13 cellular contexts compared by ENCODE assay signal in genomic region chr17:32517982-32518381, GRCh38. TPM values are rescaled to one million over a fixed set of nuclear protein-coding genes. Genes with fewer than 3 reads are reported as not detected.
DNase-seq lines count a peak whose midpoint lies in the region; ATAC-seq lines count a peak whose summit lies in the region.
"Had no signal": no experiment of that assay in that cellular context is flagged by ENCODE, and none has a peak within 500 bp of the region (broad histone marks: within the 10 kb centered on the region; RNA-seq: fewer than 3 reads in every experiment).

No MANE protein-coding gene starts in this region.

- H3K9me3 Mint-ChIP-seq in stimulated activated naive CD8-positive, alpha-beta T cell treated with anti-CD3 and anti-CD28 coated beads, Interleukin-15, Interleukin-2, amounts not matched to agents 100 ng/mL and 50 ng/mL, for 24 hours: peaks cover 4% of the 10 kb centered on the region
- no peaks in the 10 kb centered on the region for H3K9me3 Mint-ChIP-seq in activated T-helper 17 cell treated with anti-CD3 and anti-CD28 coated beads, Interleukin-2, amount 50 U/mL, for 72 hours
- peaks cover 0 to 2% (median 0%) of the 10 kb centered on the region in 7 donors for H3K9me3 Mint-ChIP-seq in naive B cell
- H3K9me3 Mint-ChIP-seq: stimulated activated naive B cell treated with anti-CD40 and anti-IgM and Interleukin-4, amounts not matched to agents 10 μg/mL and 1 μg/mL and 100 μg/mL, for 72 hours had no signal

- ATAC-seq in stimulated activated naive CD8-positive, alpha-beta T cell treated with anti-CD3 and anti-CD28 coated beads, Interleukin-15, Interleukin-2, amounts not matched to agents 100 U/mL and 50 U/mL, for 24 hours: no peak
- ATAC-seq in activated T-helper 17 cell treated with anti-CD3 and anti-CD28 coated beads, Interleukin-2, amount 50 U/mL, for 72 hours (replicated peaks): no peak
- ATAC-seq in naive B cell (ENCODE audit: low read depth in 2 of 2) (no peak), GM21360 (IDR thresholded peaks at IDR 0.05; ENCODE audit: unreplicated experiment) (no peak)
- ATAC-seq: lower lobe of right lung had no signal

- peaks cover 86% of the 10 kb centered on the region for H3K4me1 Mint-ChIP-seq in stimulated activated naive CD8-positive, alpha-beta T cell treated with anti-CD3 and anti-CD28 coated beads, Interleukin-15, Interleukin-2, amounts not matched to agents 100 ng/mL and 50 ng/mL, for 24 hours (ENCODE audit: low read depth)
- peaks cover 48% of the 10 kb centered on the region for H3K4me1 Mint-ChIP-seq in activated T-helper 17 cell treated with anti-CD3 and anti-CD28 coated beads, Interleukin-2, amount 50 U/mL, for 72 hours
- peaks cover 51 to 84% (median 72%) of the 10 kb centered on the region in 3 donors for H3K4me1 Mint-ChIP-seq in naive B cell

- no peak for DNase-seq in stimulated activated naive CD8-positive, alpha-beta T cell treated with anti-CD3 and anti-CD28 coated beads, Interleukin-15, Interleukin-2, amounts not matched to agents 100 U/mL and 50 U/mL, for 24 hours
- no peak for DNase-seq in naive B cell
- no peak for DNase-seq in SHP77 (lab: John Stamatoyannopoulos, UW)
- no peak for DNase-seq in SK-N-DZ (ENCODE audit: low spot score)
- DNase-seq: activated naive CD4-positive, alpha-beta T cell treated with anti-CD3 and anti-CD28 coated beads, Interleukin-2, amount 50 U/mL, for 16 hours; caudate nucleus; lower lobe of right lung; NCI-H2081 treated with DMSO at 0.1 percent for 48 hours; Right ventricle myocardium superior; stimulated activated naive B cell treated with anti-CD40 and anti-IgM and Interleukin-4, amounts not matched to agents 10 μg/mL and 1 μg/mL and 100 μg/mL, for 72 hours had no signal

- peak overlapping the region; percentile 50 for H3K27ac Mint-ChIP-seq in stimulated activated naive CD8-positive, alpha-beta T cell treated with anti-CD3 and anti-CD28 coated beads, Interleukin-15, Interleukin-2, amounts not matched to agents 100 ng/mL and 50 ng/mL, for 24 hours
- peak overlapping the region; percentile 62 for H3K27ac Mint-ChIP-seq in activated T-helper 17 cell treated with anti-CD3 and anti-CD28 coated beads, Interleukin-2, amount 50 U/mL, for 72 hours
- H3K27ac Mint-ChIP-seq in naive B cell: peak overlapping the region in 3 of 6 donors; percentile 42 to 90 (median 88)

- H3K4me3 Mint-ChIP-seq in stimulated activated naive CD8-positive, alpha-beta T cell treated with anti-CD3 and anti-CD28 coated beads, Interleukin-15, Interleukin-2, amounts not matched to agents 100 ng/mL and 50 ng/mL, for 24 hours: peak overlapping the region; percentile 19
- peak overlapping the region; percentile 81 for H3K4me3 Mint-ChIP-seq in activated T-helper 17 cell treated with anti-CD3 and anti-CD28 coated beads, Interleukin-2, amount 50 U/mL, for 72 hours
- peak overlapping the region in 6 of 8 donors; percentile 10 to 86 (median 63) for H3K4me3 Mint-ChIP-seq in naive B cell

- H3K27me3 Mint-ChIP-seq in stimulated activated naive CD8-positive, alpha-beta T cell treated with anti-CD3 and anti-CD28 coated beads, Interleukin-15, Interleukin-2, amounts not matched to agents 100 ng/mL and 50 ng/mL, for 24 hours: no peaks in the 10 kb centered on the region
- no peaks in the 10 kb centered on the region for H3K27me3 Mint-ChIP-seq in activated T-helper 17 cell treated with anti-CD3 and anti-CD28 coated beads, Interleukin-2, amount 50 U/mL, for 72 hours
- no peaks in the 10 kb centered on the region for H3K27me3 Mint-ChIP-seq in naive B cell

- no peaks in the 10 kb centered on the region for H3K36me3 Mint-ChIP-seq in stimulated activated naive CD8-positive, alpha-beta T cell treated with anti-CD3 and anti-CD28 coated beads, Interleukin-15, Interleukin-2, amounts not matched to agents 100 ng/mL and 50 ng/mL, for 24 hours (ENCODE audit: low read depth)
- no peaks in the 10 kb centered on the region for H3K36me3 Mint-ChIP-seq in activated T-helper 17 cell treated with anti-CD3 and anti-CD28 coated beads, Interleukin-2, amount 50 U/mL, for 72 hours (ENCODE audit: low read depth)
- no peaks in the 10 kb centered on the region for H3K36me3 Mint-ChIP-seq in naive B cell

RNA-seq across cellular contexts. Expression of gene CDK5R1, which starts 31.2 kb away (rescaled TPM):
- 10 to 100 TPM in 1 of 2 donors, 1 to 10 TPM in 1; 3.6 to 13.0 TPM for total RNA-seq in activated T-helper 17 cell treated with anti-CD3 and anti-CD28 coated beads, Interleukin-2, amount 50 U/mL, for 72 hours
- polyA plus RNA-seq in naive B cell (ENCODE audit: low read depth in 6 of 6): 10 to 100 TPM in 1 of 6 donors, 1 to 10 TPM in 5; 2.7 to 11.5 (median 4.2) TPM
- 21.6 and 23.7 TPM in 2 replicates for polyA plus RNA-seq in SK-N-DZ (2014; cell fraction: cytosol; rRNA removed)
- 20.3 and 21.7 TPM in 2 replicates for polyA plus RNA-seq in SK-N-DZ (2014; cell fraction: nucleus; rRNA removed)

Comparison
In these comparisons a context has a peak if more than half of its experiments do, and no peak if none do; other contexts are left out.
1. H3K4me3 Mint-ChIP-seq: peak in every context shown above with its lines; median percentile 81 in activated T-helper 17 cell treated with anti-CD3 and anti-CD28 coated beads, Interleukin-2, amount 50 U/mL, for 72 hours; 63 in naive B cell; 19 in stimulated activated naive CD8-positive, alpha-beta T cell treated with anti-CD3 and anti-CD28 coated beads, Interleukin-15, Interleukin-2, amounts not matched to agents 100 ng/mL and 50 ng/mL, for 24 hours.